Comparison of ENCODE assay signal across 10 cellular contexts in the genomic region with DNA sequence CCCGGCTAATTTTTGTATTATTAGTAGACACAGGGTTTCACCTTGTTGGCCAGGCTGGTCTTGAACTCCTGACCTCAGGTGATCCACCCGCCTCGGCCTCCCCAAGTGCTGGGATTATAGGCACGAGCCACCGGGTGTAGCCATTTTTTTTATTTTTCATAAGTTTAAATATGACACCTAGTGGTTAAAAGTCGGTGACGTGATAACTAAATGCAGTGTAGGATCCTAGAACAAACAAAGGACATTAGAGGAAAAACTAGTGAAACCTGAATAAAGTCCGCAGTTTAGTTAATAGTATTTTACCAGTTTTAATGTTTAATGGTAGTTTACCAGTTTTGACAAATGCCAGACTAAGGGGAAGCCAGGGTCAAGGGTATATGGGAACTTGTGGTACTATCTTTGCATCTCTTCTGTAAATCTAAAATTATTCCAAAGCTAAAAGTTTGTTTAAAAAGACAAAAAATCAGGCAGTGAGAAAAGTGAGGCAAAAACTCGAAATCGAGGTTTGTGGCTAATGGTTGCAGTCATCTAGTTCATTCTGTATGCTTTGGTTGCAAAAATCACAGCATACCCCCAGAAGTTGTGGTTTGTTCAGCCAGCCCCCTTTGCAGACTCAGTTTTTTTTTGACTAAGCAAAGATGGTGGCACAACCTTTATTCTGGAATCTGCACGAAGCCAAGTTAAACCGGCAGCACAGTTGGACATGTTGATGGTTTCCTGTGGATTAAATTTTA. TPM values are rescaled to one million over a fixed set of nuclear protein-coding genes. Genes with fewer than 3 reads are reported as not detected.
DNase-seq lines count a peak whose midpoint lies in the region; ATAC-seq and TF ChIP-seq lines count a peak whose summit lies in the region.
"Had no signal": no experiment of that assay in that cellular context is flagged by ENCODE, and none has a peak within 500 bp of the region (broad histone marks: within the 10 kb centered on the region; RNA-seq: fewer than 3 reads in every experiment).

No MANE protein-coding gene starts in this region.

- H3K4me3 ChIP-seq in LNCaP clone FGC (ENCODE audit: low read depth, low read length) (no peak overlapping the region), sigmoid colon (no peak overlapping the region)
- H3K4me3 ChIP-seq: breast epithelium had no signal

- no peaks in the 10 kb centered on the region for H3K27me3 Mint-ChIP-seq in activated CD8-positive, alpha-beta T cell treated with anti-CD3 and anti-CD28 coated beads for 36 hours
- no peaks in the 10 kb centered on the region for H3K27me3 Mint-ChIP-seq in activated CD8-positive, alpha-beta T cell treated with anti-CD3 and anti-CD28 coated beads, Interleukin-2, amount 10 ng/mL, durations not matched to agents 7 days and 5 days (ENCODE audit: low read depth)
- H3K27me3 Mint-ChIP-seq in chondrocyte (ENCODE audit: low read depth) = no peaks in the 10 kb centered on the region

- no peaks in the 10 kb centered on the region for H3K9me3 Mint-ChIP-seq in activated CD8-positive, alpha-beta T cell treated with anti-CD3 and anti-CD28 coated beads for 36 hours
- no peaks in the 10 kb centered on the region for H3K9me3 Mint-ChIP-seq in activated CD8-positive, alpha-beta T cell treated with anti-CD3 and anti-CD28 coated beads, Interleukin-2, amount 10 ng/mL, durations not matched to agents 7 days and 5 days (ENCODE audit: insufficient read depth)
- no peaks in the 10 kb centered on the region for H3K9me3 Mint-ChIP-seq in chondrocyte (ENCODE audit: low read depth)

- intact Hi-C loops in activated CD8-positive, alpha-beta T cell treated with anti-CD3 and anti-CD28 coated beads for 36 hours (cut with micrococcal nuclease) = no loop called here
- intact Hi-C loops in sigmoid colon (cut with DNase I) = no loop called here

- ATAC-seq in activated CD8-positive, alpha-beta T cell treated with anti-CD3 and anti-CD28 coated beads for 36 hours = no peak
- ATAC-seq in activated CD8-positive, alpha-beta T cell treated with anti-CD3 and anti-CD28 coated beads, Interleukin-2, amount 10 ng/mL, durations not matched to agents 7 days and 5 days = no peak
- ATAC-seq in HG02571 (IDR thresholded peaks at IDR 0.05; ENCODE audit: unreplicated experiment) = no peak

- peak overlapping the region in 3 of 4 donors; percentile 81 to 88 (median 81) for H3K27ac ChIP-seq in sigmoid colon

- H3K4me3 Mint-ChIP-seq in activated CD8-positive, alpha-beta T cell treated with anti-CD3 and anti-CD28 coated beads for 36 hours = peak overlapping the region; percentile 31
- H3K4me3 Mint-ChIP-seq in activated CD8-positive, alpha-beta T cell treated with anti-CD3 and anti-CD28 coated beads, Interleukin-2, amount 10 ng/mL, durations not matched to agents 7 days and 5 days = no peak overlapping the region
- H3K4me3 Mint-ChIP-seq in chondrocyte (ENCODE audit: unreplicated experiment) = no peak overlapping the region

- peaks cover 0 to 19% (median 14%) of the 10 kb centered on the region in 4 donors for H3K4me1 ChIP-seq in sigmoid colon
- H3K4me1 ChIP-seq: breast epithelium had no signal

- WGBS in sigmoid colon, 2 donors = 62 to 71% methylated on average over 12 of the region's 12 CpGs

- CTCF ChIA-PET in activated CD8-positive, alpha-beta T cell treated with anti-CD3 and anti-CD28 coated beads for 36 hours (lab: Charles Lee) = interaction anchor here (1.0 to 1.5 kb wide), 4 partner anchors 19 to 26 kb away, joined by 3 to 6 read pairs (median 4); no protein-coding TSS in a partner anchor
- CTCF ChIA-PET in activated CD8-positive, alpha-beta T cell treated with anti-CD3 and anti-CD28 coated beads, Interleukin-2, amount 10 ng/mL, durations not matched to agents 7 days and 5 days (lab: Charles Lee) = interaction anchor here (1.3 to 1.9 kb wide), 3 partner anchors 9 to 23 kb away, joined by 3 to 6 read pairs (median 4); no protein-coding TSS in a partner anchor

- H3K27ac Mint-ChIP-seq in activated CD8-positive, alpha-beta T cell treated with anti-CD3 and anti-CD28 coated beads for 36 hours = no peak overlapping the region
- H3K27ac Mint-ChIP-seq in activated CD8-positive, alpha-beta T cell treated with anti-CD3 and anti-CD28 coated beads, Interleukin-2, amount 10 ng/mL, durations not matched to agents 7 days and 5 days = no peak overlapping the region
- no peak overlapping the region for H3K27ac Mint-ChIP-seq in chondrocyte (ENCODE audit: unreplicated experiment)

- H3K36me3 Mint-ChIP-seq in activated CD8-positive, alpha-beta T cell treated with anti-CD3 and anti-CD28 coated beads for 36 hours (ENCODE audit: low read depth) = peaks cover 22% of the 10 kb centered on the region
- peaks cover 15% of the 10 kb centered on the region for H3K36me3 Mint-ChIP-seq in activated CD8-positive, alpha-beta T cell treated with anti-CD3 and anti-CD28 coated beads, Interleukin-2, amount 10 ng/mL, durations not matched to agents 7 days and 5 days (ENCODE audit: low read depth)
- peaks cover 37% of the 10 kb centered on the region for H3K36me3 Mint-ChIP-seq in chondrocyte (ENCODE audit: low read depth)

- H3K4me1 Mint-ChIP-seq in activated CD8-positive, alpha-beta T cell treated with anti-CD3 and anti-CD28 coated beads for 36 hours (ENCODE audit: low read depth) = peaks cover 22% of the 10 kb centered on the region
- peaks cover 29% of the 10 kb centered on the region for H3K4me1 Mint-ChIP-seq in activated CD8-positive, alpha-beta T cell treated with anti-CD3 and anti-CD28 coated beads, Interleukin-2, amount 10 ng/mL, durations not matched to agents 7 days and 5 days (ENCODE audit: low read depth)
- H3K4me1 Mint-ChIP-seq in chondrocyte (ENCODE audit: low read depth) = no peaks in the 10 kb centered on the region

- H3K27me3 ChIP-seq in sigmoid colon = no peaks in the 10 kb centered on the region
- H3K27me3 ChIP-seq: breast epithelium had no signal

- no peak for TF ChIP-seq POLR2A in sigmoid colon (IDR thresholded peaks at IDR 0.05)

- TF ChIP-seq CTCF in activated CD8-positive, alpha-beta T cell treated with anti-CD3 and anti-CD28 coated beads for 36 hours (IDR thresholded peaks at IDR 0.05) = no peak
- peak; percentile 21; the same call in 1 of the 2 replicates for TF ChIP-seq CTCF in LNCaP clone FGC (IDR thresholded peaks at IDR 0.05; ENCODE audit: control insufficient read depth, extremely low read depth, insufficient read depth)
- peak; percentile 34 for TF ChIP-seq CTCF in chondrocyte (IDR thresholded peaks at IDR 0.05)
- no peak for TF ChIP-seq CTCF in sigmoid colon (IDR thresholded peaks at IDR 0.05)

- DNase-seq in activated CD8-positive, alpha-beta T cell treated with anti-CD3 and anti-CD28 coated beads for 36 hours = no peak
- DNase-seq in activated CD8-positive, alpha-beta T cell treated with anti-CD3 and anti-CD28 coated beads, Interleukin-2, amount 10 ng/mL, durations not matched to agents 7 days and 5 days = no peak
- DNase-seq in LNCaP clone FGC (ENCODE audit: low read depth) = no peak
- no peak for DNase-seq in chondrocyte (ENCODE audit: low spot score)
- DNase-seq in sigmoid colon = no peak
- no peak for DNase-seq in NCI-H128 (lab: John Stamatoyannopoulos, UW; ENCODE audit: unreplicated experiment)
- no peak for DNase-seq in NCI-H524 treated with DMSO at 0.1 percent for 48 hours (lab: John Stamatoyannopoulos, UW)
- DNase-seq: RPMI8226 had no signal

- TF ChIP-seq EP300 in sigmoid colon (IDR thresholded peaks at IDR 0.05) = no peak

- POLR2A ChIA-PET in activated CD8-positive, alpha-beta T cell treated with anti-CD3 and anti-CD28 coated beads for 36 hours (lab: Charles Lee) = interaction anchor here (0.6 kb wide), 1 partner anchor 29 kb away, joined by 3 read pairs; no protein-coding TSS in a partner anchor
- POLR2A ChIA-PET in activated CD8-positive, alpha-beta T cell treated with anti-CD3 and anti-CD28 coated beads, Interleukin-2, amount 10 ng/mL, durations not matched to agents 7 days and 5 days (lab: Charles Lee) = interaction anchor here (0.9 to 1.2 kb wide), 2 partner anchors 23 to 30 kb away, joined by 3 to 4 read pairs; a partner anchor contains a TSS

- H3K36me3 ChIP-seq in sigmoid colon = peaks cover 34 to 77% (median 43%) of the 10 kb centered on the region in 4 donors

- H3K9me3 ChIP-seq in sigmoid colon = no peaks in the 10 kb centered on the region
- H3K9me3 ChIP-seq: breast epithelium had no signal

RNA-seq across cellular contexts. Expression of a gene that starts 29.6 kb away (rescaled TPM):
- 10 to 100 TPM; 16.2 to 20.0 TPM for total RNA-seq in activated CD8-positive, alpha-beta T cell treated with anti-CD3 and anti-CD28 coated beads for 36 hours
- total RNA-seq in activated CD8-positive, alpha-beta T cell treated with anti-CD3 and anti-CD28 coated beads, Interleukin-2, amount 10 ng/mL, durations not matched to agents 7 days and 5 days = 10 to 100 TPM; 17.8 to 22.3 TPM
- 40.3 to 52.8 TPM (median 47.9 TPM) in 3 replicates for total RNA-seq in chondrocyte
- total RNA-seq in sigmoid colon = 10 to 100 TPM; 32.5 to 66.5 (median 48.5) TPM
- 10 to 100 TPM; 48.6 to 56.7 (median 53.2) TPM for polyA plus RNA-seq in sigmoid colon

RNA-seq across cellular contexts. Expression of a gene that starts 51.6 kb away (rescaled TPM):
- under 1 TPM in 1 of 2 experiments, not detected in 1; 0.22 TPM for total RNA-seq in activated CD8-positive, alpha-beta T cell treated with anti-CD3 and anti-CD28 coated beads for 36 hours
- under 1 TPM; 0.34 to 0.68 TPM for total RNA-seq in activated CD8-positive, alpha-beta T cell treated with anti-CD3 and anti-CD28 coated beads, Interleukin-2, amount 10 ng/mL, durations not matched to agents 7 days and 5 days
- total RNA-seq in chondrocyte (1.9 to 9.4 TPM (median 8.8 TPM) in 3 replicates), sigmoid colon (100 to 1,000 TPM in 1 of 4 donors, 10 to 100 TPM in 1, 1 to 10 TPM in 2; 5.0 to 107 (median 11.7) TPM)
- 100 to 1,000 TPM in 1 of 3 donors, 10 to 100 TPM in 2; 35.5 to 138 (median 67.9) TPM for polyA plus RNA-seq in sigmoid colon

Comparison
In these comparisons a context has a peak if more than half of its experiments do, and no peak if none do; other contexts are left out.
1. CTCF ChIP-seq: peak in LNCaP clone FGC (single experiment) and chondrocyte (single experiment); none in activated CD8-positive, alpha-beta T cell treated with anti-CD3 and anti-CD28 coated beads for 36 hours (single experiment) and sigmoid colon (0 of 4).